Comparison of ENCODE assay signal across 21 cellular contexts in the genomic region with DNA sequence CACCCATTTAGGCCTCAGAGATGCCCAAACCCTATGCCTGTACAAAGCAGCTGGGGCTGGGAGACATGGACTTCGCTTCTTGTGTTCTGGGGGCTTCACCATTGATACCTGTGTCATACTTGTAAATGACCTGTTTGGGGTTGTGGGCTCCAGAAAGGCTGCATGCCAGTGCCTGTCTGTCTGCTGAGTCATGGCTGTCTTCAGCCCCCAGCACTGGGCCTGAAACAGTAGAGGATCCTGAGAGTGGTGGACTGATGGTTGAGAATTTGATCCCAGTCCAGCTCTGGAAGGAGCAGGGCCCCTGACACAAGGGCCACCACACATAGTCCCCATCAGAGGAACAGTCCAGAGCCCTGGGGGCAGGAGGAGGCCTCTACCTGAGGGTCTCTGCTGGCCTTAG. TPM values are rescaled to one million over a fixed set of nuclear protein-coding genes. Genes with fewer than 3 reads are reported as not detected.
DNase-seq lines count a peak whose midpoint lies in the region; ATAC-seq and TF ChIP-seq lines count a peak whose summit lies in the region.
"Had no signal": no experiment of that assay in that cellular context is flagged by ENCODE, and none has a peak within 500 bp of the region (broad histone marks: within the 10 kb centered on the region; RNA-seq: fewer than 3 reads in every experiment).

No MANE protein-coding gene starts in this region.

- ATAC-seq in HG03196 (IDR thresholded peaks at IDR 0.05; ENCODE audit: unreplicated experiment), result no peak
- ATAC-seq: CD8-positive, alpha-beta T cell; HCT116 had no signal

- H2BK12ac ChIP-seq in H9 (ENCODE audit: insufficient read length, low read depth, low read length), result no peak overlapping the region
- no peak overlapping the region for H2BK12ac ChIP-seq in mesenchymal stem cell (ENCODE audit: low read length in 2 of 2)

- H3K18ac ChIP-seq in H9 (ENCODE audit: insufficient read length, low read depth, low read length) (no peak overlapping the region), mesenchymal stem cell (ENCODE audit: low read depth in 1 of 2, low read length in 2 of 2) (no peak overlapping the region)

- H3K79me1 ChIP-seq in H9 (ENCODE audit: insufficient read depth, low read depth, low read length, poor library complexity, severe bottlenecking) (no peaks in the 10 kb centered on the region), mesenchymal stem cell (replicated peaks; ENCODE audit: low read length, poor library complexity, severe bottlenecking) (no peaks in the 10 kb centered on the region)

- intact Hi-C loops in dorsolateral prefrontal cortex (cut with DNase I) (no loop called here), thyroid gland (cut with DNase I) (no loop called here)

- CTCF ChIA-PET in activated CD4-positive, alpha-beta memory T cell treated with anti-CD3 and anti-CD28 coated beads, Interleukin-2, amount 10 ng/mL, durations not matched to agents 7 days and 5 days (lab: Charles Lee), result interaction anchor here (0.8 to 1.7 kb wide), 2 partner anchors 110 to 469 kb away, joined by 3 to 5 read pairs; no protein-coding TSS in a partner anchor

- H4K20me1 ChIP-seq in H9 (ENCODE audit: control insufficient read depth, insufficient read depth, insufficient read length), result no peaks in the 10 kb centered on the region
- no peaks in the 10 kb centered on the region for H4K20me1 ChIP-seq in Loucy (ENCODE audit: insufficient read depth, low read length, poor library complexity, severe bottlenecking)

- DNase-seq in H9 (no peak), dorsolateral prefrontal cortex (no peak), mesenchymal stem cell (peak; percentile 4), NCI-H1048 (lab: John Stamatoyannopoulos, UW) (no peak), thyroid gland (no peak)
- no peak for DNase-seq in activated CD4-positive, alpha-beta memory T cell treated with anti-CD3 and anti-CD28 coated beads, Interleukin-2, amount 10 ng/mL, durations not matched to agents 7 days and 5 days
- DNase-seq: CD8-positive, alpha-beta T cell; DMS53; EL; Kasumi-1; NCI-H1105; NCI-H1694; NCI-H2081 treated with DMSO at 0.1 percent for 48 hours; SHP77 had no signal

- no peaks in the 10 kb centered on the region for H3F3A ChIP-seq in Loucy (ENCODE audit: low read depth)

- H3K9me3 ChIP-seq in H9 (ENCODE audit: control insufficient read depth, low read depth, low read length), result no peaks in the 10 kb centered on the region
- H3K9me3 ChIP-seq in Loucy (ENCODE audit: insufficient read depth, low read depth, low read length), result no peaks in the 10 kb centered on the region
- no peaks in the 10 kb centered on the region for H3K9me3 ChIP-seq in mesenchymal stem cell (ENCODE audit: control insufficient read depth, low read length)
- no peaks in the 10 kb centered on the region for H3K9me3 ChIP-seq in thyroid gland
- H3K9me3 ChIP-seq: BLaER1 treated with 17β-estradiol and CSF1 and Interleukin-3, amounts not matched to agents 10 nM and 100 nM had no signal

- H3K4ac ChIP-seq in H9 (ENCODE audit: low read depth, low read length) (no peak overlapping the region), mesenchymal stem cell (ENCODE audit: low read depth in 1 of 2, low read length in 2 of 2) (no peak overlapping the region)

- no peak for TF ChIP-seq POLR2A in thyroid gland (IDR thresholded peaks at IDR 0.05)

- H4K91ac ChIP-seq in H9 (ENCODE audit: insufficient read length, low read depth, low read length), result no peak overlapping the region
- no peak overlapping the region for H4K91ac ChIP-seq in mesenchymal stem cell (ENCODE audit: low read length)

- no peak overlapping the region for H3T11ph ChIP-seq in H9 (ENCODE audit: low read length)

- H2AFZ ChIP-seq in H9 (ENCODE audit: low read length) (no peak overlapping the region), Loucy (ENCODE audit: low read length) (no peak overlapping the region; the same call in 1 of the 2 replicates), mesenchymal stem cell (ENCODE audit: low read depth, low read length) (no peak overlapping the region)

- no peak overlapping the region for H3K4me2 ChIP-seq in H9 (ENCODE audit: insufficient read depth, insufficient read length, low read length)
- H3K4me2 ChIP-seq in Loucy (ENCODE audit: low read depth, low read length, poor library complexity, severe bottlenecking), result peak overlapping the region; percentile 76
- H3K4me2 ChIP-seq in mesenchymal stem cell (ENCODE audit: low read length, poor library complexity, severe bottlenecking), result no peak overlapping the region

- H3K14ac ChIP-seq in H9 (ENCODE audit: insufficient read depth, low read length) (no peak overlapping the region), mesenchymal stem cell (ENCODE audit: low read length in 2 of 2) (no peak overlapping the region)

- TF ChIP-seq CTCF in H9 (conservative IDR thresholded peaks at IDR 0.05) (no peak), Loucy (conservative IDR thresholded peaks at IDR 0.05; ENCODE audit: low read length) (no peak), dorsolateral prefrontal cortex (IDR thresholded peaks at IDR 0.05 in 54 of 56, conservative IDR thresholded peaks at IDR 0.05 in 2 of 56; ENCODE audit: low read depth in 1 of 56, partially characterized antibody in 56 of 56) (no peak), thyroid gland (IDR thresholded peaks at IDR 0.05) (no peak)

- H3K27ac ChIP-seq in H9 (ENCODE audit: insufficient read length, low read depth, low read length) (no peak overlapping the region), dorsolateral prefrontal cortex (peak overlapping the region in 39 of 59 donors; percentile 2 to 77 (median 50)), mesenchymal stem cell (ENCODE audit: low read length, poor library complexity, severe bottlenecking) (no peak overlapping the region), thyroid gland (no peak overlapping the region)
- H3K27ac ChIP-seq: SK-N-MC had no signal

- H3K23me2 ChIP-seq in H9 (ENCODE audit: insufficient read length, low read depth, low read length, poor library complexity, severe bottlenecking), result no peaks in the 10 kb centered on the region

- H3K4me3 Mint-ChIP-seq in H9, result no peak overlapping the region
- H3K4me3 Mint-ChIP-seq in activated CD4-positive, alpha-beta memory T cell treated with anti-CD3 and anti-CD28 coated beads, Interleukin-2, amount 10 ng/mL, durations not matched to agents 7 days and 5 days, result no peak overlapping the region
- H3K4me3 Mint-ChIP-seq: CD8-positive, alpha-beta T cell; IgD-negative memory B cell had no signal

- H3K27me3 ChIP-seq in H9 (ENCODE audit: insufficient read depth, low read length), result no peaks in the 10 kb centered on the region
- no peaks in the 10 kb centered on the region for H3K27me3 ChIP-seq in Loucy (ENCODE audit: insufficient read depth, low read length, poor library complexity, severe bottlenecking)
- no peaks in the 10 kb centered on the region for H3K27me3 ChIP-seq in dorsolateral prefrontal cortex
- peaks cover 7 to 34% of the 10 kb centered on the region in 2 experiments for H3K27me3 ChIP-seq in mesenchymal stem cell (ENCODE audit: control insufficient read depth in 1 of 2, insufficient read depth in 1 of 2, low read length in 2 of 2)
- no peaks in the 10 kb centered on the region for H3K27me3 ChIP-seq in thyroid gland
- H3K27me3 ChIP-seq: BLaER1 treated with 17β-estradiol and CSF1 and Interleukin-3, amounts not matched to agents 10 nM and 100 nM had no signal

- H2AK5ac ChIP-seq in H9 (ENCODE audit: insufficient read length, low read length), result no peak overlapping the region
- no peak overlapping the region for H2AK5ac ChIP-seq in mesenchymal stem cell (ENCODE audit: low read length, severe bottlenecking)

- no peak overlapping the region for H4K5ac ChIP-seq in H9 (ENCODE audit: insufficient read length, low read depth, low read length)

- peak overlapping the region in 2 of 3 experiments; percentile 28 to 73; a peak in 2 of 7 replicates for H3K27ac Mint-ChIP-seq in H9
- no peak overlapping the region for H3K27ac Mint-ChIP-seq in activated CD4-positive, alpha-beta memory T cell treated with anti-CD3 and anti-CD28 coated beads, Interleukin-2, amount 10 ng/mL, durations not matched to agents 7 days and 5 days
- H3K27ac Mint-ChIP-seq: IgD-negative memory B cell had no signal

- no peaks in the 10 kb centered on the region for H3K9me3 Mint-ChIP-seq in H9
- no peaks in the 10 kb centered on the region for H3K9me3 Mint-ChIP-seq in activated CD4-positive, alpha-beta memory T cell treated with anti-CD3 and anti-CD28 coated beads, Interleukin-2, amount 10 ng/mL, durations not matched to agents 7 days and 5 days
- H3K9me3 Mint-ChIP-seq: CD8-positive, alpha-beta T cell; IgD-negative memory B cell had no signal

- H3K4me1 ChIP-seq in H9 (ENCODE audit: insufficient read depth, low read length), result no peaks in the 10 kb centered on the region
- H3K4me1 ChIP-seq in Loucy (ENCODE audit: insufficient read depth, low read length, poor library complexity, severe bottlenecking), result peaks cover 39% of the 10 kb centered on the region
- H3K4me1 ChIP-seq in mesenchymal stem cell (ENCODE audit: control insufficient read depth, insufficient read depth, low read depth, low read length), result peaks cover 11% of the 10 kb centered on the region
- H3K4me1 ChIP-seq in thyroid gland, result peaks cover 0 to 11% of the 10 kb centered on the region in 2 donors

- H2BK15ac ChIP-seq in H9 (ENCODE audit: low read depth, low read length) (no peak overlapping the region), mesenchymal stem cell (ENCODE audit: low read depth, poor library complexity, severe bottlenecking) (no peak overlapping the region)

- no peak overlapping the region for H4K8ac ChIP-seq in H9 (replicated peaks; ENCODE audit: insufficient read length, low read depth, low read length)
- H4K8ac ChIP-seq in mesenchymal stem cell (ENCODE audit: low read length), result no peak overlapping the region

- no peak overlapping the region for H2BK20ac ChIP-seq in H9 (ENCODE audit: low read depth, low read length, poor library complexity, severe bottlenecking)

- no peaks in the 10 kb centered on the region; a peak in 1 of 7 replicates for H3K36me3 Mint-ChIP-seq in H9 (ENCODE audit: insufficient read depth in 1 of 3, low read depth in 3 of 3)
- H3K36me3 Mint-ChIP-seq in activated CD4-positive, alpha-beta memory T cell treated with anti-CD3 and anti-CD28 coated beads, Interleukin-2, amount 10 ng/mL, durations not matched to agents 7 days and 5 days (ENCODE audit: low read depth), result no peaks in the 10 kb centered on the region
- H3K36me3 Mint-ChIP-seq: CD8-positive, alpha-beta T cell; IgD-negative memory B cell had no signal

- no peaks in the 10 kb centered on the region for H3K4me1 Mint-ChIP-seq in H9
- H3K4me1 Mint-ChIP-seq in activated CD4-positive, alpha-beta memory T cell treated with anti-CD3 and anti-CD28 coated beads, Interleukin-2, amount 10 ng/mL, durations not matched to agents 7 days and 5 days, result no peaks in the 10 kb centered on the region

- H2BK5ac ChIP-seq in H9 (ENCODE audit: insufficient read length, low read length), result no peak overlapping the region
- no peak overlapping the region for H2BK5ac ChIP-seq in mesenchymal stem cell (ENCODE audit: low read depth, low read length, poor library complexity, severe bottlenecking)

- no peak overlapping the region for H3K56ac ChIP-seq in H9 (ENCODE audit: insufficient read length, low read depth, low read length)

- H3K23ac ChIP-seq in H9 (ENCODE audit: insufficient read length, low read depth, low read length), result no peak overlapping the region
- no peak overlapping the region for H3K23ac ChIP-seq in mesenchymal stem cell (ENCODE audit: low read length in 2 of 2)

- H3K36me3 ChIP-seq in Loucy (ENCODE audit: insufficient read depth, low read length), result no peaks in the 10 kb centered on the region
- no peaks in the 10 kb centered on the region for H3K36me3 ChIP-seq in mesenchymal stem cell (ENCODE audit: control insufficient read depth in 1 of 2, insufficient read depth in 2 of 2, low read depth in 1 of 2, low read length in 2 of 2)
- no peaks in the 10 kb centered on the region for H3K36me3 ChIP-seq in thyroid gland
- H3K36me3 ChIP-seq: BLaER1 treated with 17β-estradiol and CSF1 and Interleukin-3, amounts not matched to agents 10 nM and 100 nM had no signal

- no CpG with 5 or more reads among the region's 1 CpG for WGBS in H9 (ENCODE audit: extremely low coverage, insufficient read length, low lambda C conversion rate)
- 85% methylated on average over 1 of the region's 1 CpG for WGBS in mesenchymal stem cell
- 100% methylated on average over 1 of the region's 1 CpG for WGBS in thyroid gland, 2 donors

- POLR2A ChIA-PET in activated CD4-positive, alpha-beta memory T cell treated with anti-CD3 and anti-CD28 coated beads, Interleukin-2, amount 10 ng/mL, durations not matched to agents 7 days and 5 days (lab: Charles Lee), result no interaction called here

- H3K4me3 ChIP-seq in Loucy (ENCODE audit: low read length, poor library complexity, severe bottlenecking) (no peak overlapping the region), dorsolateral prefrontal cortex (no peak overlapping the region), mesenchymal stem cell (ENCODE audit: insufficient read depth in 1 of 2, low read depth in 1 of 2, low read length in 2 of 2) (no peak overlapping the region), thyroid gland (replicated peaks in 1 of 3) (no peak overlapping the region)
- H3K4me3 ChIP-seq: BLaER1 treated with 17β-estradiol and CSF1 and Interleukin-3, amounts not matched to agents 10 nM and 100 nM; GM12878; SK-N-MC had no signal

- H3K9me2 ChIP-seq in Loucy (replicated peaks; ENCODE audit: low read depth, low read length), result no peaks in the 10 kb centered on the region

- H3K9ac ChIP-seq in H9 (ENCODE audit: extremely low read depth, insufficient read length, low read length), result no peak overlapping the region
- H3K9ac ChIP-seq in Loucy (ENCODE audit: low read depth, low read length, poor library complexity, severe bottlenecking), result peak overlapping the region; percentile 76
- H3K9ac ChIP-seq in mesenchymal stem cell (ENCODE audit: low read length), result no peak overlapping the region
- H3K9ac ChIP-seq: BLaER1 treated with 17β-estradiol and CSF1 and Interleukin-3, amounts not matched to agents 10 nM and 100 nM had no signal

- H3K27me3 Mint-ChIP-seq in H9 (ENCODE audit: low read depth), result no peaks in the 10 kb centered on the region
- H3K27me3 Mint-ChIP-seq in activated CD4-positive, alpha-beta memory T cell treated with anti-CD3 and anti-CD28 coated beads, Interleukin-2, amount 10 ng/mL, durations not matched to agents 7 days and 5 days, result no peaks in the 10 kb centered on the region
- H3K27me3 Mint-ChIP-seq: IgD-negative memory B cell had no signal

- H2BK120ac ChIP-seq in H9 (ENCODE audit: low read depth, low read length, poor library complexity, severe bottlenecking), result no peak overlapping the region
- no peak overlapping the region for H2BK120ac ChIP-seq in mesenchymal stem cell (ENCODE audit: low read depth, low read length)

- H3K79me2 ChIP-seq in H9 (ENCODE audit: insufficient read depth, low read length) (no peaks in the 10 kb centered on the region), Loucy (ENCODE audit: insufficient read depth, low read length) (no peaks in the 10 kb centered on the region)

RNA-seq across cellular contexts. Expression of a gene that starts 24.6 kb away (rescaled TPM):
- total RNA-seq in H9 (2021), result 215 and 220 TPM in 2 replicates
- 100 to 1,000 TPM in 17 of 120 experiments, 10 to 100 TPM in 103; 53.0 to 121 (median 85.4) TPM for total RNA-seq in dorsolateral prefrontal cortex
- polyA plus RNA-seq in mesenchymal stem cell (2013, experiment 1 of 2), result 46.0 TPM
- 44.5 TPM for polyA plus RNA-seq in mesenchymal stem cell (2013, experiment 2 of 2)
- 100 to 1,000 TPM in 3 of 4 donors, 10 to 100 TPM in 1; 92.2 to 219 (median 185) TPM for total RNA-seq in thyroid gland
- 100 to 1,000 TPM; 132 to 136 TPM for total RNA-seq in activated CD4-positive, alpha-beta memory T cell treated with anti-CD3 and anti-CD28 coated beads, Interleukin-2, amount 10 ng/mL, durations not matched to agents 7 days and 5 days

RNA-seq across cellular contexts. Expression of a gene that starts 39.7 kb away (rescaled TPM):
- total RNA-seq in H9 (2021) (8.9 and 9.3 TPM in 2 replicates), dorsolateral prefrontal cortex (10 to 100 TPM in 114 of 120 experiments, 1 to 10 TPM in 6; 8.8 to 30.0 (median 15.2) TPM), thyroid gland (10 to 100 TPM; 21.5 to 43.5 (median 40.7) TPM)
- 7.8 TPM for polyA plus RNA-seq in mesenchymal stem cell (2013, experiment 1 of 2)
- polyA plus RNA-seq in mesenchymal stem cell (2013, experiment 2 of 2), result 7.5 TPM
- total RNA-seq in activated CD4-positive, alpha-beta memory T cell treated with anti-CD3 and anti-CD28 coated beads, Interleukin-2, amount 10 ng/mL, durations not matched to agents 7 days and 5 days, result 10 to 100 TPM in 1 of 2 experiments, 1 to 10 TPM in 1; 8.6 to 12.4 TPM

RNA-seq across cellular contexts. Expression of a gene that starts 39.8 kb away (rescaled TPM):
- total RNA-seq in H9 (2021) (39.9 and 40.6 TPM in 2 replicates), dorsolateral prefrontal cortex (100 to 1,000 TPM in 1 of 120 experiments, 10 to 100 TPM in 119; 43.7 to 103 (median 67.5) TPM), thyroid gland (10 to 100 TPM; 25.9 to 36.8 (median 33.5) TPM)
- polyA plus RNA-seq in mesenchymal stem cell (2013, experiment 1 of 2), result 24.4 TPM
- 22.4 TPM for polyA plus RNA-seq in mesenchymal stem cell (2013, experiment 2 of 2)
- 10 to 100 TPM; 35.5 to 38.3 TPM for total RNA-seq in activated CD4-positive, alpha-beta memory T cell treated with anti-CD3 and anti-CD28 coated beads, Interleukin-2, amount 10 ng/mL, durations not matched to agents 7 days and 5 days

Comparison
In these comparisons a context has a peak if more than half of its experiments do, and no peak if none do; other contexts are left out.
1. H3K27ac ChIP-seq: peak in dorsolateral prefrontal cortex (39 of 59); none in H9 (single experiment), mesenchymal stem cell (single experiment) and thyroid gland (0 of 3).